In genomic region chr22:41181349-41182241, GRCh38 we compare ENCODE assay signal across 1 cellular context.
TF ChIP-seq lines count a peak whose summit lies in the region.

No MANE protein-coding gene starts in this region.

TF ChIP-seq in K562, 482 proteins besides CTCF, POLR2A, EP300 and RAD21 (continued from another document):
- TF ChIP-seq HINFP (tag; conservative IDR thresholded peaks at IDR 0.05; ENCODE audit: low read depth) (no peak), THRAP3 (IDR thresholded peaks at IDR 0.05; ENCODE audit: borderline replicate concordance) (no peak), ZNF655 (CRISPR knock-in tag; IDR thresholded peaks at IDR 0.05) (no peak), TGIF2 (CRISPR knock-in tag; IDR thresholded peaks at IDR 0.05) (no peak), MITF (IDR thresholded peaks at IDR 0.05) (no peak), FIP1L1 (IDR thresholded peaks at IDR 0.05; ENCODE audit: low read depth, low read length, poor library complexity, severe bottlenecking) (no peak), HDAC8 (tag; IDR thresholded peaks at IDR 0.05) (no peak), ZNF184 (CRISPR knock-in tag; IDR thresholded peaks at IDR 0.05) (no peak), ZNF143 (CRISPR knock-in tag; IDR thresholded peaks at IDR 0.05) (no peak), CBFB (CRISPR knock-in tag; IDR thresholded peaks at IDR 0.05) (no peak), RBM17 (IDR thresholded peaks at IDR 0.05; ENCODE audit: borderline replicate concordance, low read depth, low read length) (no peak), ZNF76 (CRISPR knock-in tag; IDR thresholded peaks at IDR 0.05; ENCODE audit: borderline replicate concordance) (no peak), ATF1 (CRISPR knock-in tag; IDR thresholded peaks at IDR 0.05) (no peak), ATF1 (tag; IDR thresholded peaks at IDR 0.05) (no peak)
